ENCODE assay signal across 14 cellular contexts in genomic region chr3:167899090-167899489, GRCh38.
"Had no signal": no experiment of that assay in that cellular context is flagged by ENCODE, and none has a peak within 500 bp of the region (broad histone marks: within the 10 kb centered on the region; RNA-seq: fewer than 3 reads in every experiment).

No MANE protein-coding gene starts in this region.

- H3K27me3 ChIP-seq: body of pancreas, heart right ventricle, spleen had no signal

- H3K4me3 ChIP-seq: body of pancreas, heart right ventricle, psoas muscle, spleen had no signal

- DNase-seq: activated T-cell treated with anti-CD3 and anti-CD28 coated beads, Interleukin-2, amount 50 U/mL, for 1 hour; amniotic stem cell; body of pancreas; central memory CD4-positive, alpha-beta T cell; cortex of kidney; effector CD8-positive, alpha-beta T cell; heart right ventricle; mesendoderm; nephron progenitor cell; psoas muscle; spleen; stimulated activated CD4-positive, alpha-beta T cell treated with anti-CD3 and anti-CD28 coated beads, Interleukin-1b, Interleukin-23, amount 100 ng/mL, for 48 hours; stimulated activated naive B cell treated with anti-CD40 and anti-IgM and Interleukin-4, amounts not matched to agents 10 μg/mL and 1 μg/mL and 100 μg/mL, for 72 hours; trophoblast cell had no signal

- H3K27ac ChIP-seq: body of pancreas, heart right ventricle, psoas muscle, spleen had no signal

- H3K36me3 ChIP-seq: spleen had no signal

- H3K9me3 ChIP-seq: body of pancreas, psoas muscle had no signal

- H3K4me1 ChIP-seq: body of pancreas, heart right ventricle, psoas muscle, spleen had no signal
